8 cellular contexts compared by ENCODE assay signal in genomic region chr2:10043906-10044601, GRCh38. TPM values are rescaled to one million over a fixed set of nuclear protein-coding genes. Genes with fewer than 3 reads are reported as not detected.
A peak's percentile ranks its signal among the peaks of the same experiment; 100 is the strongest.
DNase-seq lines count a peak whose midpoint lies in the region; ATAC-seq, FAIRE-seq and TF ChIP-seq lines count a peak whose summit lies in the region.

No MANE protein-coding gene starts in this region.

- H3K4me3 ChIP-seq in pancreas (peak overlapping the region; percentile 40 to 74 (median 57)), testis (peak overlapping the region; percentile 69 to 72)

- DNase-seq in DMS153 (lab: John Stamatoyannopoulos, UW) = peak; percentile 91
- peak; percentile 77 for DNase-seq in H4 (ENCODE audit: low spot score)
- DNase-seq in M059J (ENCODE audit: low read depth) = peak; percentile 85
- DNase-seq in T follicular helper cell (ENCODE audit: low read depth) = peak; percentile 75
- DNase-seq in activated naive CD8-positive, alpha-beta T cell treated with anti-CD3 and anti-CD28 coated beads, Interleukin-2, amount 50 U/mL, for 24 hours = peak; percentile 89
- peak; percentile 99 for DNase-seq in Right ventricle myocardium inferior (ENCODE audit: missing footprints)
- DNase-seq in pancreas = peak; percentile 97 to 100 (median 98)
- peak; percentile 96 for DNase-seq in testis

- H3K27me3 ChIP-seq in pancreas (no peaks in the 10 kb centered on the region), testis (no peaks in the 10 kb centered on the region)

- ATAC-seq in activated naive CD8-positive, alpha-beta T cell treated with anti-CD3 and anti-CD28 coated beads, Interleukin-2, amount 50 U/mL, for 24 hours = peak; percentile 67
- ATAC-seq in Right ventricle myocardium inferior (peak; percentile 77), pancreas (peak; percentile 65 to 77 (median 70))

- H3K9me3 ChIP-seq in pancreas = no peaks in the 10 kb centered on the region
- H3K9me3 ChIP-seq in testis = no peaks in the 10 kb centered on the region

- TF ChIP-seq CTCF in pancreas (IDR thresholded peaks at IDR 0.05) (no peak), testis (IDR thresholded peaks at IDR 0.05) (no peak)

- H3K27ac Mint-ChIP-seq in activated naive CD8-positive, alpha-beta T cell treated with anti-CD3 and anti-CD28 coated beads, Interleukin-2, amount 50 U/mL, for 24 hours = peak overlapping the region; percentile 69

- H3K4me1 ChIP-seq in pancreas = peaks cover 51 to 60% (median 56%) of the 10 kb centered on the region in 3 donors
- H3K4me1 ChIP-seq in testis = peaks cover 32% of the 10 kb centered on the region

- peak overlapping the region; percentile 96 to 98 (median 98) for H3K27ac ChIP-seq in pancreas
- H3K27ac ChIP-seq in testis = peak overlapping the region; percentile 81 to 97

- peak overlapping the region; percentile 59 for H3K4me3 Mint-ChIP-seq in activated naive CD8-positive, alpha-beta T cell treated with anti-CD3 and anti-CD28 coated beads, Interleukin-2, amount 50 U/mL, for 24 hours

- H3K36me3 Mint-ChIP-seq in activated naive CD8-positive, alpha-beta T cell treated with anti-CD3 and anti-CD28 coated beads, Interleukin-2, amount 50 U/mL, for 24 hours (ENCODE audit: low read depth) = peaks cover 2% of the 10 kb centered on the region

- H3K9me3 Mint-ChIP-seq in activated naive CD8-positive, alpha-beta T cell treated with anti-CD3 and anti-CD28 coated beads, Interleukin-2, amount 50 U/mL, for 24 hours = no peaks in the 10 kb centered on the region

- 3% methylated on average over 55 to 90 of the region's 90 CpGs for WGBS in pancreas, 2 donors
- WGBS in testis, 2 donors = 7 to 8% methylated on average over 13 to 61 of the region's 90 CpGs

- FAIRE-seq in pancreas (lab: Jason Lieb, UNC) = no peak

- no peak for TF ChIP-seq POLR2A in testis (IDR thresholded peaks at IDR 0.05)

- H3K36me3 ChIP-seq in pancreas (peaks cover 0 to 22% (median 10%) of the 10 kb centered on the region in 3 donors), testis (ENCODE audit: low read depth, missing control alignments) (no peaks in the 10 kb centered on the region)

- intact Hi-C loops in Right ventricle myocardium inferior (cut with DNase I) = loop anchor here (2.0 to 10.0 kb wide), 3 partner anchors 35 to 489 kb away; partner anchors contain the start of gene ADAM17
- intact Hi-C loops in pancreas (cut with DNase I) = no loop called here
- intact Hi-C loops in testis (cut with DNase I; ENCODE audit: low total_unique reads) = loop anchor here (10.0 kb wide), 1 partner anchor 59 kb away; no protein-coding TSS in a partner anchor

- H3K4me1 Mint-ChIP-seq in activated naive CD8-positive, alpha-beta T cell treated with anti-CD3 and anti-CD28 coated beads, Interleukin-2, amount 50 U/mL, for 24 hours = peaks cover 13% of the 10 kb centered on the region

- H3K27me3 Mint-ChIP-seq in activated naive CD8-positive, alpha-beta T cell treated with anti-CD3 and anti-CD28 coated beads, Interleukin-2, amount 50 U/mL, for 24 hours = peaks cover 13% of the 10 kb centered on the region

RNA-seq across cellular contexts. Expression of gene KLF11, which starts 0.7 kb away (rescaled TPM):
- total RNA-seq in H4 (2014; rRNA removed; shearing (Covaris generic)) = 5.4 and 6.5 TPM in 2 replicates
- total RNA-seq in M059J (2014; rRNA removed; shearing (Covaris generic)) = 9.6 and 10.4 TPM in 2 replicates
- total RNA-seq in Right ventricle myocardium inferior = 28.2 TPM
- total RNA-seq in pancreas = 10 to 100 TPM; 17.3 to 41.2 (median 27.0) TPM
- polyA plus RNA-seq in pancreas = 10 to 100 TPM in 1 of 2 donors, 1 to 10 TPM in 1; 6.4 to 16.4 TPM
- 10 to 100 TPM; 55.0 to 55.3 TPM for total RNA-seq in testis
- 72.2 TPM for polyA plus RNA-seq in testis (ENCODE audit: insufficient read depth, low read depth, low replicate concordance)

RNA-seq across cellular contexts. Expression of gene CYS1, which starts 36.2 kb away (rescaled TPM):
- 0.43 and 1.1 TPM in 2 replicates for total RNA-seq in H4 (2014; rRNA removed; shearing (Covaris generic))
- 0.10 and 0.79 TPM in 2 replicates for total RNA-seq in M059J (2014; rRNA removed; shearing (Covaris generic))
- 3.2 TPM for total RNA-seq in Right ventricle myocardium inferior
- total RNA-seq in pancreas = 10 to 100 TPM; 19.4 to 27.9 (median 21.7) TPM
- polyA plus RNA-seq in pancreas = 10 to 100 TPM; 18.9 to 51.3 TPM
- total RNA-seq in testis = 1 to 10 TPM; 3.7 to 4.3 TPM
- polyA plus RNA-seq in testis (ENCODE audit: insufficient read depth, low read depth, low replicate concordance) = 5.5 TPM

Comparison
In these comparisons a context has a peak if more than half of its experiments do, and no peak if none do; other contexts are left out.
1. Peak in every context shown above with its lines: DNase-seq, ATAC-seq, H3K4me3 ChIP-seq and H3K27ac ChIP-seq.
2. intact Hi-C loops: an anchor here in Right ventricle myocardium inferior (2.0 to 10.0 kb wide) and testis (10.0 kb wide); none called in pancreas.